In the genomic region with DNA sequence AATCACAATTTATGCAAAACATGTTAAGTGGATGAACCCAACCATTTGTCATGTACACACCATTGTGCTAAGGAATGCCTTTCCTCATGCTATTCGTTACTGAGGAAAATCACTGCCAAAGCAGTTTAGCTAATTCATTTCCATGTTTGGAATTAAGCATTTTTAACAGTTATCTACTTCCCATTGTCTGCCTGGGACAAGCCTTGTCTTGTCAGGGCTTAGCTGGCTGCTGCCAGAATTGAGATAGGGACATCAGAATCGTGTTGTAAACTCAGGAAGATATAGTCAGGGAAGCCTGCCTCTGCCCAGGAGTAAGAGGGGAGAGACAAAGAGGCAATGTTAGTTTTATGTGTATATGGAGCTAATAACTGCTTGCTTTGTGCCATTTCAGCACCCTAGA, we compare ENCODE assay signal across 15 cellular contexts.
"Had no signal": no experiment of that assay in that cellular context is flagged by ENCODE, and none has a peak within 500 bp of the region (broad histone marks: within the 10 kb centered on the region; RNA-seq: fewer than 3 reads in every experiment).

No MANE protein-coding gene starts in this region.

- H3K27ac Mint-ChIP-seq: activated CD4-positive, alpha-beta memory T cell treated with anti-CD3 and anti-CD28 coated beads, Interleukin-2, amount 10 ng/mL, durations not matched to agents 7 days and 5 days; activated CD4-positive, alpha-beta T cell treated with anti-CD3 and anti-CD28 coated beads for 36 hours; dendritic cell treated with granulocyte-macrophage colony-stimulating factor and Interleukin-4, amounts not matched to agents 40 ng/mL and 50 ng/mL, for 4 days; effector memory CD8-positive, alpha-beta T cell; nephron; type B pancreatic cell had no signal

- H3K9me3 ChIP-seq: ovary, sigmoid colon, suprapubic skin had no signal

- H3K4me1 ChIP-seq: suprapubic skin had no signal

- H3K9me3 Mint-ChIP-seq: activated CD4-positive, alpha-beta memory T cell treated with anti-CD3 and anti-CD28 coated beads, Interleukin-2, amount 10 ng/mL, durations not matched to agents 7 days and 5 days; dendritic cell treated with granulocyte-macrophage colony-stimulating factor and Interleukin-4, amounts not matched to agents 40 ng/mL and 50 ng/mL, for 4 days; nephron; type B pancreatic cell had no signal

- H3K27me3 Mint-ChIP-seq: activated CD4-positive, alpha-beta memory T cell treated with anti-CD3 and anti-CD28 coated beads, Interleukin-2, amount 10 ng/mL, durations not matched to agents 7 days and 5 days; activated CD4-positive, alpha-beta T cell treated with anti-CD3 and anti-CD28 coated beads for 36 hours; dendritic cell treated with granulocyte-macrophage colony-stimulating factor and Interleukin-4, amounts not matched to agents 40 ng/mL and 50 ng/mL, for 4 days; effector memory CD8-positive, alpha-beta T cell had no signal

- H3K27ac ChIP-seq: ovary, sigmoid colon, suprapubic skin, VCaP had no signal

- H3K36me3 ChIP-seq: ovary, sigmoid colon, suprapubic skin had no signal

- H3K36me3 Mint-ChIP-seq: type B pancreatic cell had no signal

- H3K4me3 ChIP-seq: ovary, sigmoid colon, suprapubic skin had no signal

- DNase-seq: activated CD4-positive, alpha-beta memory T cell treated with anti-CD3 and anti-CD28 coated beads, Interleukin-2, amount 10 ng/mL, durations not matched to agents 7 days and 5 days; activated CD4-positive, alpha-beta T cell treated with anti-CD3 and anti-CD28 coated beads for 36 hours; aorta; effector memory CD8-positive, alpha-beta T cell; erythroblast; ovary; sigmoid colon; stimulated activated CD4-positive, alpha-beta T cell treated with anti-CD3 and anti-CD28 coated beads, Interleukin-12 subunit alpha, Interleukin-12 subunit beta, amount 100 ng/mL, for 4 hours; stimulated activated naive CD8-positive, alpha-beta T cell treated with anti-CD3 and anti-CD28 coated beads, Interleukin-15, Interleukin-2, amounts not matched to agents 100 U/mL and 50 U/mL, for 24 hours; T-helper 9 cell had no signal

- H3K27me3 ChIP-seq: ovary, sigmoid colon, suprapubic skin had no signal

- H3K4me3 Mint-ChIP-seq: activated CD4-positive, alpha-beta memory T cell treated with anti-CD3 and anti-CD28 coated beads, Interleukin-2, amount 10 ng/mL, durations not matched to agents 7 days and 5 days; activated CD4-positive, alpha-beta T cell treated with anti-CD3 and anti-CD28 coated beads for 36 hours; dendritic cell treated with granulocyte-macrophage colony-stimulating factor and Interleukin-4, amounts not matched to agents 40 ng/mL and 50 ng/mL, for 4 days; effector memory CD8-positive, alpha-beta T cell; nephron; type B pancreatic cell had no signal

- H3K4me1 Mint-ChIP-seq: activated CD4-positive, alpha-beta memory T cell treated with anti-CD3 and anti-CD28 coated beads, Interleukin-2, amount 10 ng/mL, durations not matched to agents 7 days and 5 days; activated CD4-positive, alpha-beta T cell treated with anti-CD3 and anti-CD28 coated beads for 36 hours had no signal

- ATAC-seq: activated CD4-positive, alpha-beta T cell treated with anti-CD3 and anti-CD28 coated beads for 36 hours; effector memory CD8-positive, alpha-beta T cell; stimulated activated naive CD8-positive, alpha-beta T cell treated with anti-CD3 and anti-CD28 coated beads, Interleukin-15, Interleukin-2, amounts not matched to agents 100 U/mL and 50 U/mL, for 24 hours had no signal
